8 cellular contexts compared by ENCODE assay signal in genomic region chr1:42681771-42682483, GRCh38. TPM values are rescaled to one million over a fixed set of nuclear protein-coding genes. Genes with fewer than 3 reads are reported as not detected.
DNase-seq lines count a peak whose midpoint lies in the region; ATAC-seq and FAIRE-seq lines count a peak whose summit lies in the region.

YBX1 (plus strand) TSS chr1:42682418; CDS start chr1:42682566, 148 bp downstream.

- H4K91ac ChIP-seq in mesenchymal stem cell (ENCODE audit: low read length): peak within 1 kb of the TSS; percentile 70

- H3K4me3 ChIP-seq in endocrine pancreas (ENCODE audit: control insufficient read depth, insufficient read depth, low read length) (peak within 1 kb of the TSS; percentile 97), mesenchymal stem cell (ENCODE audit: insufficient read depth in 1 of 2, low read depth in 1 of 2, low read length in 2 of 2) (peak within 1 kb of the TSS; percentile 92 to 97)

- DNase-seq in COLO829 (ENCODE audit: low spot score): peak; percentile 95
- DNase-seq in HTR-8/SVneo (ENCODE audit: insufficient read length, low spot score): peak; percentile 98
- peak; percentile 97 for DNase-seq in NOMO-1 treated with dmso at 0.1 percent for 144 hours (lab: John Stamatoyannopoulos, UW; ENCODE audit: unreplicated experiment)
- DNase-seq in activated CD8-positive, alpha-beta memory T cell treated with anti-CD3 and anti-CD28 coated beads for 48 hours (ENCODE audit: low read depth in 2 of 3, low spot score in 2 of 3): peak; percentile 85 to 86 (median 86)
- DNase-seq in mesenchymal stem cell: peak; percentile 99
- DNase-seq in stimulated activated CD8-positive, alpha-beta memory T cell treated with anti-CD3 and anti-CD28 coated beads, Interleukin-12 subunit alpha, Interleukin-12 subunit beta, amount 100 ng/mL, for 4 hours (ENCODE audit: low read depth): peak; percentile 88

- peak; percentile 74 for ATAC-seq in GM21367 (IDR thresholded peaks at IDR 0.05; ENCODE audit: unreplicated experiment)

- H4K8ac ChIP-seq in mesenchymal stem cell (ENCODE audit: low read length): peak within 1 kb of the TSS; percentile 86

- H3K79me1 ChIP-seq in mesenchymal stem cell (replicated peaks; ENCODE audit: low read length, poor library complexity, severe bottlenecking): no peaks in the 10 kb centered on the region

- H3K9me3 ChIP-seq in endocrine pancreas (ENCODE audit: control insufficient read depth, low read length) (no peaks in the 10 kb centered on the region), mesenchymal stem cell (ENCODE audit: control insufficient read depth, low read length) (no peaks in the 10 kb centered on the region)

- H3K27me3 ChIP-seq in endocrine pancreas (ENCODE audit: control insufficient read depth, insufficient read depth, low read length) (no peaks in the 10 kb centered on the region), mesenchymal stem cell (ENCODE audit: control insufficient read depth in 1 of 2, insufficient read depth in 1 of 2, low read length in 2 of 2) (no peaks in the 10 kb centered on the region)

- H2BK120ac ChIP-seq in mesenchymal stem cell (ENCODE audit: low read depth, low read length): peak within 1 kb of the TSS; percentile 76

- H3K23ac ChIP-seq in mesenchymal stem cell (ENCODE audit: low read length in 2 of 2): peak within 1 kb of the TSS in 1 of 2 experiments; percentile 78

- H2BK15ac ChIP-seq in mesenchymal stem cell (ENCODE audit: low read depth, poor library complexity, severe bottlenecking): peak within 1 kb of the TSS; percentile 57

- FAIRE-seq in HTR-8/SVneo (lab: Jason Lieb, UNC): no peak

- peak within 1 kb of the TSS in 1 of 2 experiments; percentile 83 for H2BK12ac ChIP-seq in mesenchymal stem cell (ENCODE audit: low read length in 2 of 2)

- peak within 1 kb of the TSS in 1 of 2 experiments; percentile 75 for H3K14ac ChIP-seq in mesenchymal stem cell (ENCODE audit: low read length in 2 of 2)

- H3K27ac ChIP-seq in mesenchymal stem cell (ENCODE audit: low read length, poor library complexity, severe bottlenecking): peak within 1 kb of the TSS; percentile 96

- H2AK5ac ChIP-seq in mesenchymal stem cell (ENCODE audit: low read length, severe bottlenecking): peak within 1 kb of the TSS; percentile 51

- WGBS in mesenchymal stem cell: under 1% methylated on average over 41 of the region's 53 CpGs

- H3K18ac ChIP-seq in mesenchymal stem cell (ENCODE audit: low read depth in 1 of 2, low read length in 2 of 2): peak within 1 kb of the TSS; percentile 88 to 95

- no peak within 1 kb of the TSS for H2AFZ ChIP-seq in mesenchymal stem cell (ENCODE audit: low read depth, low read length)

- H3K4me2 ChIP-seq in mesenchymal stem cell (ENCODE audit: low read length, poor library complexity, severe bottlenecking): peak within 1 kb of the TSS; percentile 92

- H3K4ac ChIP-seq in mesenchymal stem cell (ENCODE audit: low read depth in 1 of 2, low read length in 2 of 2): peak within 1 kb of the TSS; percentile 46 to 95

- H3K9ac ChIP-seq in endocrine pancreas (ENCODE audit: control insufficient read depth, insufficient read depth, low read length) (peak within 1 kb of the TSS; percentile 95), mesenchymal stem cell (ENCODE audit: low read length) (peak within 1 kb of the TSS; percentile 97)

- peak within 1 kb of the TSS; percentile 81 for H2BK5ac ChIP-seq in mesenchymal stem cell (ENCODE audit: low read depth, low read length, poor library complexity, severe bottlenecking)

- H3K36me3 ChIP-seq in endocrine pancreas (ENCODE audit: control insufficient read depth, insufficient read depth, low read length): no peaks in the 10 kb centered on the region
- peaks cover 0 to 34% of the 10 kb centered on the region in 2 experiments for H3K36me3 ChIP-seq in mesenchymal stem cell (ENCODE audit: control insufficient read depth in 1 of 2, insufficient read depth in 2 of 2, low read depth in 1 of 2, low read length in 2 of 2)

- H3K4me1 ChIP-seq in endocrine pancreas (ENCODE audit: control insufficient read depth, insufficient read depth, low read length) (peaks cover 17% of the 10 kb centered on the region), mesenchymal stem cell (ENCODE audit: control insufficient read depth, insufficient read depth, low read depth, low read length) (peaks cover 2% of the 10 kb centered on the region)

RNA-seq across cellular contexts. Expression of gene YBX1, which starts in this region (rescaled TPM):
- polyA plus RNA-seq in mesenchymal stem cell (2013, experiment 1 of 2): 1,020 TPM
- 1,034 TPM for polyA plus RNA-seq in mesenchymal stem cell (2013, experiment 2 of 2)

Comparison
In these comparisons a context has a peak if more than half of its experiments do, and no peak if none do; other contexts are left out.
1. Peak in every context shown above with its lines: DNase-seq, ATAC-seq, H3K4me3 ChIP-seq and H3K27ac ChIP-seq.